ENCODE assay signal across 8 cellular contexts in the genomic region with DNA sequence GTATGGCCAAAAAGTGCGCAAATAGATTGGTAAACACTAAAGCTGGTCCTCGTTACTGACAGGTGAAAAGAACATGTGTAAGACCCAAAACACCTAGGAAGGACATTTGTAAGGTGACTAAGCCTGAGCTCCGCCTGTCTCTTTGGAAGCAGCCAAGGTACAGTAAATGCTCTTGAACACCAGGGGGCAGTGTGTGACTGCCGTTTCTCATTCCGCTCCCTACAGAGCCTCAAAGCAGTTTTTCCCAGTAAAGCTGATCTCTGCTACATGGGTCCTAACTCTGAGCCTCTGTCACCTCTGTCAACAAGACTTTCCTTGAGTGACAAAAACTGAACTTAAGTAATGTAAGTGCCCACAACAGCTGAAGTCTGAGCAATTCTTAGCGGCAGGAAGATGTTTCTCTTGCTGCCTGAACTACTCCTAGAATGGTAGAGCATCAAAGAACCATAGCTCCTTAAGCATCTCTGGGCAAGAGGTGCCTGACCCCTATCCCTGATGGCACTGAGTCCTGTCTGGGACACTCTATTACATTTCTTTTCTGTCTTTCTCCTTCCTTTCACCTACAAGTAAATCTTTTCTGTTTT.
DNase-seq lines count a peak whose midpoint lies in the region; ATAC-seq and TF ChIP-seq lines count a peak whose summit lies in the region.

No MANE protein-coding gene starts in this region.

- H3K79me2 ChIP-seq in fibroblast of lung (ENCODE audit: control insufficient read depth, insufficient read depth, low read length) (no peaks in the 10 kb centered on the region), neural cell (replicated peaks; ENCODE audit: insufficient read depth, low read length) (no peaks in the 10 kb centered on the region)

- H3K9me3 ChIP-seq in fibroblast of lung (ENCODE audit: control insufficient read depth, insufficient read depth, low read depth, low read length) (no peaks in the 10 kb centered on the region), neural cell (ENCODE audit: low read length) (no peaks in the 10 kb centered on the region), tibial artery (no peaks in the 10 kb centered on the region)

- intact Hi-C loops in tibial artery (cut with DNase I; ENCODE audit: low total_unique reads) = loop anchor here (5.0 kb wide), 1 partner anchor 901 kb away; no protein-coding TSS in a partner anchor

- H3K36me3 ChIP-seq in fibroblast of lung (ENCODE audit: control insufficient read depth, insufficient read depth, low read length) (no peaks in the 10 kb centered on the region), neural cell (ENCODE audit: insufficient read depth, low read length) (no peaks in the 10 kb centered on the region), tibial artery (no peaks in the 10 kb centered on the region)

- peaks cover 22% of the 10 kb centered on the region for H3K4me1 ChIP-seq in fibroblast of lung (ENCODE audit: control insufficient read depth, extremely low read depth, insufficient read depth, low read length)
- H3K4me1 ChIP-seq in tibial artery = peaks cover 0 to 26% (median 10%) of the 10 kb centered on the region in 4 donors

- H3K27ac ChIP-seq in fibroblast of lung (ENCODE audit: insufficient read depth, low read length) = no peak overlapping the region
- no peak overlapping the region for H3K27ac ChIP-seq in neural cell (ENCODE audit: low read length)
- no peak overlapping the region for H3K27ac ChIP-seq in tibial artery

- DNase-seq in DMS53 (lab: John Stamatoyannopoulos, UW) (peak; percentile 86), GM20000 (ENCODE audit: low spot score) (peak; percentile 75), NOMO-1 treated with dmso at 0.1 percent for 144 hours (lab: John Stamatoyannopoulos, UW; ENCODE audit: unreplicated experiment) (peak; percentile 61), activated T-cell treated with anti-CD3 and anti-CD28 coated beads for 24 hours (ENCODE audit: low read depth) (peak; percentile 48), fibroblast of lung (ENCODE audit: low read depth in 2 of 2) (peak; percentile 65 to 84), tibial artery (peak; percentile 51 to 77)

- H4K20me1 ChIP-seq in fibroblast of lung (ENCODE audit: control insufficient read depth, extremely low read depth, insufficient read depth, low read length) (no peaks in the 10 kb centered on the region), neural cell (ENCODE audit: insufficient read depth) (no peaks in the 10 kb centered on the region)

- H3K4me3 ChIP-seq in fibroblast of lung (replicated peaks in 1 of 4; ENCODE audit: control extremely low read depth in 1 of 4, insufficient read depth in 1 of 4, low read depth in 3 of 4, low read length in 4 of 4) (no peak overlapping the region), neural cell (ENCODE audit: low read length) (no peak overlapping the region), tibial artery (no peak overlapping the region)

- no peaks in the 10 kb centered on the region for H3K9me2 ChIP-seq in neural cell (ENCODE audit: insufficient read depth, low read length)

- H2AFZ ChIP-seq in fibroblast of lung (ENCODE audit: low read length) (no peak overlapping the region), neural cell (ENCODE audit: low read depth, low read length) (no peak overlapping the region)

- peak; percentile 96 for TF ChIP-seq RAD21 in neural cell (conservative IDR thresholded peaks at IDR 0.05)

- H3F3A ChIP-seq in neural cell (ENCODE audit: insufficient read depth, low read length, poor library complexity, severe bottlenecking) = no peaks in the 10 kb centered on the region

- no peak overlapping the region for H3K9ac ChIP-seq in fibroblast of lung (ENCODE audit: insufficient read depth, low read length)
- H3K9ac ChIP-seq in neural cell (ENCODE audit: low read length) = no peak overlapping the region

- H3K27me3 ChIP-seq in fibroblast of lung (ENCODE audit: control insufficient read depth, insufficient read depth, low read length) = no peaks in the 10 kb centered on the region
- no peaks in the 10 kb centered on the region for H3K27me3 ChIP-seq in neural cell (ENCODE audit: insufficient read depth, low read depth, low read length)
- H3K27me3 ChIP-seq in tibial artery = no peaks in the 10 kb centered on the region

- peak; percentile 79 for TF ChIP-seq CTCF in GM20000 (IDR thresholded peaks at IDR 0.05; ENCODE audit: extremely low read depth, missing control alignments)
- TF ChIP-seq CTCF in fibroblast of lung (conservative IDR thresholded peaks at IDR 0.05 in 1 of 2, IDR thresholded peaks at IDR 0.05 in 1 of 2; ENCODE audit: low read depth in 1 of 2, low read length in 2 of 2) = peak; percentile 87 to 94
- peak; percentile 95 for TF ChIP-seq CTCF in neural cell (IDR thresholded peaks at IDR 0.05; ENCODE audit: poor library complexity, severe bottlenecking)
- TF ChIP-seq CTCF in tibial artery (IDR thresholded peaks at IDR 0.05) = peak; percentile 81 to 88

- TF ChIP-seq EP300 in neural cell (conservative IDR thresholded peaks at IDR 0.05; ENCODE audit: poor library complexity, severe bottlenecking) = no peak

- ATAC-seq in HG03558 (IDR thresholded peaks at IDR 0.05; ENCODE audit: extremely low read depth, unreplicated experiment) = peak; percentile 82

- H3K4me2 ChIP-seq in fibroblast of lung (ENCODE audit: extremely low read depth, insufficient read depth, low read length) (no peak overlapping the region), neural cell (ENCODE audit: low read length) (no peak overlapping the region)

TF ChIP-seq in neural cell, 6 proteins besides CTCF, POLR2A, EP300 and RAD21:
- TF ChIP-seq POLR2AphosphoS5 (IDR thresholded peaks at IDR 0.05) (no peak), MXI1 (conservative IDR thresholded peaks at IDR 0.05; ENCODE audit: poor library complexity, severe bottlenecking) (no peak), EZH2 (IDR thresholded peaks at IDR 0.05; ENCODE audit: borderline replicate concordance, insufficient read depth, low read length, poor library complexity, severe bottlenecking) (no peak), TAF1 (IDR thresholded peaks at IDR 0.05; ENCODE audit: low read depth) (no peak), SMC3 (conservative IDR thresholded peaks at IDR 0.05; ENCODE audit: poor library complexity) (peak; percentile 95)
- TF ChIP-seq, protein P1, sequence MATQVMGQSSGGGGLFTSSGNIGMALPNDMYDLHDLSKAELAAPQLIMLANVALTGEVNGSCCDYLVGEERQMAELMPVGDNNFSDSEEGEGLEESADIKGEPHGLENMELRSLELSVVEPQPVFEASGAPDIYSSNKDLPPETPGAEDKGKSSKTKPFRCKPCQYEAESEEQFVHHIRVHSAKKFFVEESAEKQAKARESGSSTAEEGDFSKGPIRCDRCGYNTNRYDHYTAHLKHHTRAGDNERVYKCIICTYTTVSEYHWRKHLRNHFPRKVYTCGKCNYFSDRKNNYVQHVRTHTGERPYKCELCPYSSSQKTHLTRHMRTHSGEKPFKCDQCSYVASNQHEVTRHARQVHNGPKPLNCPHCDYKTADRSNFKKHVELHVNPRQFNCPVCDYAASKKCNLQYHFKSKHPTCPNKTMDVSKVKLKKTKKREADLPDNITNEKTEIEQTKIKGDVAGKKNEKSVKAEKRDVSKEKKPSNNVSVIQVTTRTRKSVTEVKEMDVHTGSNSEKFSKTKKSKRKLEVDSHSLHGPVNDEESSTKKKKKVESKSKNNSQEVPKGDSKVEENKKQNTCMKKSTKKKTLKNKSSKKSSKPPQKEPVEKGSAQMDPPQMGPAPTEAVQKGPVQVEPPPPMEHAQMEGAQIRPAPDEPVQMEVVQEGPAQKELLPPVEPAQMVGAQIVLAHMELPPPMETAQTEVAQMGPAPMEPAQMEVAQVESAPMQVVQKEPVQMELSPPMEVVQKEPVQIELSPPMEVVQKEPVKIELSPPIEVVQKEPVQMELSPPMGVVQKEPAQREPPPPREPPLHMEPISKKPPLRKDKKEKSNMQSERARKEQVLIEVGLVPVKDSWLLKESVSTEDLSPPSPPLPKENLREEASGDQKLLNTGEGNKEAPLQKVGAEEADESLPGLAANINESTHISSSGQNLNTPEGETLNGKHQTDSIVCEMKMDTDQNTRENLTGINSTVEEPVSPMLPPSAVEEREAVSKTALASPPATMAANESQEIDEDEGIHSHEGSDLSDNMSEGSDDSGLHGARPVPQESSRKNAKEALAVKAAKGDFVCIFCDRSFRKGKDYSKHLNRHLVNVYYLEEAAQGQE (IDR thresholded peaks at IDR 0.05; ENCODE audit: borderline replicate concordance) = no peak
TF ChIP-seq in neural cell: peak in this region for 1.
